9 cellular contexts compared by ENCODE assay signal in genomic region chr1:36099681-36100341, GRCh38. TPM values are rescaled to one million over a fixed set of nuclear protein-coding genes. Genes with fewer than 3 reads are reported as not detected.
DNase-seq lines count a peak whose midpoint lies in the region; ATAC-seq and TF ChIP-seq lines count a peak whose summit lies in the region.
"Had no signal": no experiment of that assay in that cellular context is flagged by ENCODE, and none has a peak within 500 bp of the region (broad histone marks: within the 10 kb centered on the region; RNA-seq: fewer than 3 reads in every experiment).

No MANE protein-coding gene starts in this region.

- no peaks in the 10 kb centered on the region for H3K9me3 Mint-ChIP-seq in activated naive CD4-positive, alpha-beta T cell treated with anti-CD3 and anti-CD28 coated beads, Interleukin-2, amount 10 ng/mL, durations not matched to agents 7 days and 5 days
- H3K9me3 Mint-ChIP-seq in glutamatergic neuron (ENCODE audit: unreplicated experiment): peaks cover 2% of the 10 kb centered on the region
- H3K9me3 Mint-ChIP-seq: dendritic cell treated with granulocyte-macrophage colony-stimulating factor and Interleukin-4, amounts not matched to agents 40 ng/mL and 50 ng/mL, for 4 days had no signal

- H3K27me3 Mint-ChIP-seq in activated naive CD4-positive, alpha-beta T cell treated with anti-CD3 and anti-CD28 coated beads, Interleukin-2, amount 10 ng/mL, durations not matched to agents 7 days and 5 days: peaks cover 9% of the 10 kb centered on the region
- H3K27me3 Mint-ChIP-seq in glutamatergic neuron (ENCODE audit: unreplicated experiment): peaks cover 3% of the 10 kb centered on the region
- H3K27me3 Mint-ChIP-seq: dendritic cell treated with granulocyte-macrophage colony-stimulating factor and Interleukin-4, amounts not matched to agents 40 ng/mL and 50 ng/mL, for 4 days had no signal

- no peak for ATAC-seq in GM21423 (IDR thresholded peaks at IDR 0.05; ENCODE audit: unreplicated experiment)

- peak; percentile 83 for TF ChIP-seq CTCF in glutamatergic neuron (IDR thresholded peaks at IDR 0.05; ENCODE audit: partially characterized antibody, unreplicated experiment)

- CTCF ChIA-PET in activated naive CD4-positive, alpha-beta T cell treated with anti-CD3 and anti-CD28 coated beads, Interleukin-2, amount 10 ng/mL, durations not matched to agents 7 days and 5 days (lab: Charles Lee): interaction anchor here (0.8 to 9.3 kb wide), 9 partner anchors 16 to 322 kb away, joined by 3 to 127 read pairs (median 4); partner anchors contain the start of gene TRAPPC3

- no peaks in the 10 kb centered on the region for H3K36me3 Mint-ChIP-seq in activated naive CD4-positive, alpha-beta T cell treated with anti-CD3 and anti-CD28 coated beads, Interleukin-2, amount 10 ng/mL, durations not matched to agents 7 days and 5 days
- H3K36me3 Mint-ChIP-seq in glutamatergic neuron (ENCODE audit: unreplicated experiment): no peaks in the 10 kb centered on the region

- no peak overlapping the region for H3K27ac Mint-ChIP-seq in activated naive CD4-positive, alpha-beta T cell treated with anti-CD3 and anti-CD28 coated beads, Interleukin-2, amount 10 ng/mL, durations not matched to agents 7 days and 5 days
- no peak overlapping the region for H3K27ac Mint-ChIP-seq in glutamatergic neuron (ENCODE audit: unreplicated experiment)
- H3K27ac Mint-ChIP-seq: dendritic cell treated with granulocyte-macrophage colony-stimulating factor and Interleukin-4, amounts not matched to agents 40 ng/mL and 50 ng/mL, for 4 days had no signal

- intact Hi-C loops in posterior cingulate gyrus (cut with DNase I): loop anchor here (1.0 to 5.0 kb wide), 2 partner anchors 34 to 187 kb away; no protein-coding TSS in a partner anchor

- peaks cover 3% of the 10 kb centered on the region for H3K4me1 Mint-ChIP-seq in activated naive CD4-positive, alpha-beta T cell treated with anti-CD3 and anti-CD28 coated beads, Interleukin-2, amount 10 ng/mL, durations not matched to agents 7 days and 5 days
- H3K4me1 Mint-ChIP-seq in glutamatergic neuron (ENCODE audit: low read depth, unreplicated experiment): peaks cover 3% of the 10 kb centered on the region

- DNase-seq in EL: peak; percentile 77
- DNase-seq in LHCN-M2 (ENCODE audit: low read depth): peak; percentile 50
- DNase-seq in SKM-1 (lab: John Stamatoyannopoulos, UW; ENCODE audit: unreplicated experiment): peak; percentile 49
- peak; percentile 85 for DNase-seq in activated naive CD4-positive, alpha-beta T cell treated with anti-CD3 and anti-CD28 coated beads, Interleukin-2, amount 10 ng/mL, durations not matched to agents 7 days and 5 days
- DNase-seq in glutamatergic neuron: peak; percentile 90
- DNase-seq in posterior cingulate gyrus: peak; percentile 49 to 96 (median 82)
- peak; percentile 86 for DNase-seq in ureter (ENCODE audit: low spot score)

- no peak overlapping the region for H3K4me3 Mint-ChIP-seq in activated naive CD4-positive, alpha-beta T cell treated with anti-CD3 and anti-CD28 coated beads, Interleukin-2, amount 10 ng/mL, durations not matched to agents 7 days and 5 days
- no peak overlapping the region for H3K4me3 Mint-ChIP-seq in glutamatergic neuron (ENCODE audit: unreplicated experiment)
- H3K4me3 Mint-ChIP-seq: dendritic cell treated with granulocyte-macrophage colony-stimulating factor and Interleukin-4, amounts not matched to agents 40 ng/mL and 50 ng/mL, for 4 days had no signal

RNA-seq across cellular contexts. Expression of gene ADPRS, which starts 11.1 kb away (rescaled TPM):
- 41.2 and 46.9 TPM in 2 replicates for total RNA-seq in LHCN-M2 (2014; rRNA removed)
- 32.8 TPM for polyA plus RNA-seq in LHCN-M2 (2012)
- total RNA-seq in glutamatergic neuron (ENCODE audit: unreplicated experiment): 16.8 TPM
- 24.1 TPM for total RNA-seq in ureter

RNA-seq across cellular contexts. Expression of gene TEKT2, which starts 15.9 kb away (rescaled TPM):
- total RNA-seq in LHCN-M2 (2014; rRNA removed) (not detected in 2 replicates), glutamatergic neuron (ENCODE audit: unreplicated experiment) (1.6 TPM), ureter (not detected)
- not detected for polyA plus RNA-seq in LHCN-M2 (2012)

RNA-seq across cellular contexts. Expression of gene COL8A2, which starts 25.2 kb away (rescaled TPM):
- total RNA-seq in LHCN-M2 (2014; rRNA removed) (0.11 and 0.26 TPM in 2 replicates), glutamatergic neuron (ENCODE audit: unreplicated experiment) (not detected), ureter (8.0 TPM)
- polyA plus RNA-seq in LHCN-M2 (2012): 0.79 TPM

RNA-seq across cellular contexts. Expression of gene TRAPPC3, which starts 49.5 kb away (rescaled TPM):
- total RNA-seq in LHCN-M2 (2014; rRNA removed) (129 and 134 TPM in 2 replicates), glutamatergic neuron (ENCODE audit: unreplicated experiment) (30.0 TPM), ureter (55.0 TPM)
- 125 TPM for polyA plus RNA-seq in LHCN-M2 (2012)

RNA-seq across cellular contexts. Expression of gene MAP7D1, which starts 56.1 kb away (rescaled TPM):
- 252 and 271 TPM in 2 replicates for total RNA-seq in LHCN-M2 (2014; rRNA removed)
- 146 TPM for polyA plus RNA-seq in LHCN-M2 (2012)
- 152 TPM for total RNA-seq in glutamatergic neuron (ENCODE audit: unreplicated experiment)
- total RNA-seq in ureter: 68.3 TPM
